In the genomic region with DNA sequence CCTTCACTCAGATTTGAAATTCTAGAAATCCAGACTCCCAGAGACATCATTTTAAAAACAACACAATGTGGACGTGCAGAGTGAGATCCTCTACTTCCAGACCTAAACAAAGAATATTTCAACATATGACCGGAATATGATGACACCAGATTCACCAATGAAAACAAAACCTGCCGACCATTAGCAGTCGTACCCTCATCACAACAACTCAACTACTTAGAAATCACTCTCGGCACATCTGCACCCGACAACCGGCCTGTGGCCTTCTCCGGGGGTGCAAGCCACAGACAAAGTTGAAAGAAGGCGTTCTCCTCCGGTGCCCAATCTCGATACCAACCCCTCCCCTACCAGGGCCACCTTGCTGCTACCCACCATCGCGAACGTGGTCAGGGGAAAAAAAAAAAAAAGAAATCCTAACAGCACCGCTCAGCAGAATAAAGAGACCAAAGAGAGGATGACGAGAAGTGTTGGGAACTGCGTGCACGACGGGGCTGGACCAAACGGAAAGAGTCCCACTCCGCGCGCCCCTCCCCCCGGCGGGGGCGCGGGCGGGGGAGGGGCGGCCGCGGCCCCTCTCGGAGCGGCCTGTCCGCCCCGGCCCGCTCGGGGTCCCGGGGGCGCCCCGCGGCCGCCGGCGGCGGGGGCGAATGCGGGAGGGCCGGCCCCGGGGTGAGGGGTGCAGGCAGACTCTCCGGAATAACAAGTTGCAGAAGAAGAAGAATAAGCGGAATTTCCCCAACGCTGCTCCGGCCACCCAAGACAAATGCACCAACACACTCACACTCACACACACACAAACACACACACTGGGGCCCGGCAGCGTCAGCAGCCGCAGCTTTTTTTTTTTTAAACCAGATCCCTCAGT, we compare ENCODE assay signal across 1 cellular context.
A peak's percentile ranks its signal among the peaks of the same experiment; 100 is the strongest.
TF ChIP-seq lines count a peak whose summit lies in the region.

No MANE protein-coding gene starts in this region.

TF ChIP-seq in HepG2, 621 proteins besides CTCF, POLR2A, EP300 and RAD21 (continued from another document and continues in another):
- 0 out of 2 replicates have a peak, but pooled peaks have one; percentile 50 for TF ChIP-seq ZNF557 (CRISPR knock-in tag; IDR thresholded peaks at IDR 0.05)
- TF ChIP-seq, protein P1, sequence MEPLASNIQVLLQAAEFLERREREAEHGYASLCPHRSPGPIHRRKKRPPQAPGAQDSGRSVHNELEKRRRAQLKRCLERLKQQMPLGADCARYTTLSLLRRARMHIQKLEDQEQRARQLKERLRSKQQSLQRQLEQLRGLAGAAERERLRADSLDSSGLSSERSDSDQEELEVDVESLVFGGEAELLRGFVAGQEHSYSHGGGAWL (CRISPR knock-in tag; IDR thresholded peaks at IDR 0.05), result no peak
- TF ChIP-seq, protein P2, sequence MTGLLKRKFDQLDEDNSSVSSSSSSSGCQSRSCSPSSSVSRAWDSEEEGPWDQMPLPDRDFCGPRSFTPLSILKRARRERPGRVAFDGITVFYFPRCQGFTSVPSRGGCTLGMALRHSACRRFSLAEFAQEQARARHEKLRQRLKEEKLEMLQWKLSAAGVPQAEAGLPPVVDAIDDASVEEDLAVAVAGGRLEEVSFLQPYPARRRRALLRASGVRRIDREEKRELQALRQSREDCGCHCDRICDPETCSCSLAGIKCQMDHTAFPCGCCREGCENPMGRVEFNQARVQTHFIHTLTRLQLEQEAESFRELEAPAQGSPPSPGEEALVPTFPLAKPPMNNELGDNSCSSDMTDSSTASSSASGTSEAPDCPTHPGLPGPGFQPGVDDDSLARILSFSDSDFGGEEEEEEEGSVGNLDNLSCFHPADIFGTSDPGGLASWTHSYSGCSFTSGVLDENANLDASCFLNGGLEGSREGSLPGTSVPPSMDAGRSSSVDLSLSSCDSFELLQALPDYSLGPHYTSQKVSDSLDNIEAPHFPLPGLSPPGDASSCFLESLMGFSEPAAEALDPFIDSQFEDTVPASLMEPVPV (CRISPR knock-in tag; IDR thresholded peaks at IDR 0.05), result no peak
- TF ChIP-seq, protein P3, sequence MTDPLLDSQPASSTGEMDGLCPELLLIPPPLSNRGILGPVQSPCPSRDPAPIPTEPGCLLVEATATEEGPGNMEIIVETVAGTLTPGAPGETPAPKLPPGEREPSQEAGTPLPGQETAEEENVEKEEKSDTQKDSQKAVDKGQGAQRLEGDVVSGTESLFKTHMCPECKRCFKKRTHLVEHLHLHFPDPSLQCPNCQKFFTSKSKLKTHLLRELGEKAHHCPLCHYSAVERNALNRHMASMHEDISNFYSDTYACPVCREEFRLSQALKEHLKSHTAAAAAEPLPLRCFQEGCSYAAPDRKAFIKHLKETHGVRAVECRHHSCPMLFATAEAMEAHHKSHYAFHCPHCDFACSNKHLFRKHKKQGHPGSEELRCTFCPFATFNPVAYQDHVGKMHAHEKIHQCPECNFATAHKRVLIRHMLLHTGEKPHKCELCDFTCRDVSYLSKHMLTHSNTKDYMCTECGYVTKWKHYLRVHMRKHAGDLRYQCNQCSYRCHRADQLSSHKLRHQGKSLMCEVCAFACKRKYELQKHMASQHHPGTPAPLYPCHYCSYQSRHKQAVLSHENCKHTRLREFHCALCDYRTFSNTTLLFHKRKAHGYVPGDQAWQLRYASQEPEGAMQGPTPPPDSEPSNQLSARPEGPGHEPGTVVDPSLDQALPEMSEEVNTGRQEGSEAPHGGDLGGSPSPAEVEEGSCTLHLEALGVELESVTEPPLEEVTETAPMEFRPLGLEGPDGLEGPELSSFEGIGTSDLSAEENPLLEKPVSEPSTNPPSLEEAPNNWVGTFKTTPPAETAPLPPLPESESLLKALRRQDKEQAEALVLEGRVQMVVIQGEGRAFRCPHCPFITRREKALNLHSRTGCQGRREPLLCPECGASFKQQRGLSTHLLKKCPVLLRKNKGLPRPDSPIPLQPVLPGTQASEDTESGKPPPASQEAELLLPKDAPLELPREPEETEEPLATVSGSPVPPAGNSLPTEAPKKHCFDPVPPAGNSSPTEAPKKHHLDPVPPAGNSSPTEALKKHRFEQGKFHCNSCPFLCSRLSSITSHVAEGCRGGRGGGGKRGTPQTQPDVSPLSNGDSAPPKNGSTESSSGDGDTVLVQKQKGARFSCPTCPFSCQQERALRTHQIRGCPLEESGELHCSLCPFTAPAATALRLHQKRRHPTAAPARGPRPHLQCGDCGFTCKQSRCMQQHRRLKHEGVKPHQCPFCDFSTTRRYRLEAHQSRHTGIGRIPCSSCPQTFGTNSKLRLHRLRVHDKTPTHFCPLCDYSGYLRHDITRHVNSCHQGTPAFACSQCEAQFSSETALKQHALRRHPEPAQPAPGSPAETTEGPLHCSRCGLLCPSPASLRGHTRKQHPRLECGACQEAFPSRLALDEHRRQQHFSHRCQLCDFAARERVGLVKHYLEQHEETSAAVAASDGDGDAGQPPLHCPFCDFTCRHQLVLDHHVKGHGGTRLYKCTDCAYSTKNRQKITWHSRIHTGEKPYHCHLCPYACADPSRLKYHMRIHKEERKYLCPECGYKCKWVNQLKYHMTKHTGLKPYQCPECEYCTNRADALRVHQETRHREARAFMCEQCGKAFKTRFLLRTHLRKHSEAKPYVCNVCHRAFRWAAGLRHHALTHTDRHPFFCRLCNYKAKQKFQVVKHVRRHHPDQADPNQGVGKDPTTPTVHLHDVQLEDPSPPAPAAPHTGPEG (CRISPR knock-in tag; IDR thresholded peaks at IDR 0.05), result no peak; the same call in 1 of the 2 replicates
- TF ChIP-seq PTBP1 (IDR thresholded peaks at IDR 0.05; ENCODE audit: low read depth, low read length, poor library complexity, severe bottlenecking), result no peak
- TF ChIP-seq, protein P4, sequence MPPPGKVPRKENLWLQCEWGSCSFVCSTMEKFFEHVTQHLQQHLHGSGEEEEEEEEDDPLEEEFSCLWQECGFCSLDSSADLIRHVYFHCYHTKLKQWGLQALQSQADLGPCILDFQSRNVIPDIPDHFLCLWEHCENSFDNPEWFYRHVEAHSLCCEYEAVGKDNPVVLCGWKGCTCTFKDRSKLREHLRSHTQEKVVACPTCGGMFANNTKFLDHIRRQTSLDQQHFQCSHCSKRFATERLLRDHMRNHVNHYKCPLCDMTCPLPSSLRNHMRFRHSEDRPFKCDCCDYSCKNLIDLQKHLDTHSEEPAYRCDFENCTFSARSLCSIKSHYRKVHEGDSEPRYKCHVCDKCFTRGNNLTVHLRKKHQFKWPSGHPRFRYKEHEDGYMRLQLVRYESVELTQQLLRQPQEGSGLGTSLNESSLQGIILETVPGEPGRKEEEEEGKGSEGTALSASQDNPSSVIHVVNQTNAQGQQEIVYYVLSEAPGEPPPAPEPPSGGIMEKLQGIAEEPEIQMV (CRISPR knock-in tag; IDR thresholded peaks at IDR 0.05; ENCODE audit: low read depth), result no peak
- TF ChIP-seq, protein P5, sequence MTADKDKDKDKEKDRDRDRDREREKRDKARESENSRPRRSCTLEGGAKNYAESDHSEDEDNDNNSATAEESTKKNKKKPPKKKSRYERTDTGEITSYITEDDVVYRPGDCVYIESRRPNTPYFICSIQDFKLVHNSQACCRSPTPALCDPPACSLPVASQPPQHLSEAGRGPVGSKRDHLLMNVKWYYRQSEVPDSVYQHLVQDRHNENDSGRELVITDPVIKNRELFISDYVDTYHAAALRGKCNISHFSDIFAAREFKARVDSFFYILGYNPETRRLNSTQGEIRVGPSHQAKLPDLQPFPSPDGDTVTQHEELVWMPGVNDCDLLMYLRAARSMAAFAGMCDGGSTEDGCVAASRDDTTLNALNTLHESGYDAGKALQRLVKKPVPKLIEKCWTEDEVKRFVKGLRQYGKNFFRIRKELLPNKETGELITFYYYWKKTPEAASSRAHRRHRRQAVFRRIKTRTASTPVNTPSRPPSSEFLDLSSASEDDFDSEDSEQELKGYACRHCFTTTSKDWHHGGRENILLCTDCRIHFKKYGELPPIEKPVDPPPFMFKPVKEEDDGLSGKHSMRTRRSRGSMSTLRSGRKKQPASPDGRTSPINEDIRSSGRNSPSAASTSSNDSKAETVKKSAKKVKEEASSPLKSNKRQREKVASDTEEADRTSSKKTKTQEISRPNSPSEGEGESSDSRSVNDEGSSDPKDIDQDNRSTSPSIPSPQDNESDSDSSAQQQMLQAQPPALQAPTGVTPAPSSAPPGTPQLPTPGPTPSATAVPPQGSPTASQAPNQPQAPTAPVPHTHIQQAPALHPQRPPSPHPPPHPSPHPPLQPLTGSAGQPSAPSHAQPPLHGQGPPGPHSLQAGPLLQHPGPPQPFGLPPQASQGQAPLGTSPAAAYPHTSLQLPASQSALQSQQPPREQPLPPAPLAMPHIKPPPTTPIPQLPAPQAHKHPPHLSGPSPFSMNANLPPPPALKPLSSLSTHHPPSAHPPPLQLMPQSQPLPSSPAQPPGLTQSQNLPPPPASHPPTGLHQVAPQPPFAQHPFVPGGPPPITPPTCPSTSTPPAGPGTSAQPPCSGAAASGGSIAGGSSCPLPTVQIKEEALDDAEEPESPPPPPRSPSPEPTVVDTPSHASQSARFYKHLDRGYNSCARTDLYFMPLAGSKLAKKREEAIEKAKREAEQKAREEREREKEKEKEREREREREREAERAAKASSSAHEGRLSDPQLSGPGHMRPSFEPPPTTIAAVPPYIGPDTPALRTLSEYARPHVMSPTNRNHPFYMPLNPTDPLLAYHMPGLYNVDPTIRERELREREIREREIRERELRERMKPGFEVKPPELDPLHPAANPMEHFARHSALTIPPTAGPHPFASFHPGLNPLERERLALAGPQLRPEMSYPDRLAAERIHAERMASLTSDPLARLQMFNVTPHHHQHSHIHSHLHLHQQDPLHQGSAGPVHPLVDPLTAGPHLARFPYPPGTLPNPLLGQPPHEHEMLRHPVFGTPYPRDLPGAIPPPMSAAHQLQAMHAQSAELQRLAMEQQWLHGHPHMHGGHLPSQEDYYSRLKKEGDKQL (CRISPR knock-in tag; IDR thresholded peaks at IDR 0.05; ENCODE audit: low read depth), result no peak
- TF ChIP-seq, protein P6, sequence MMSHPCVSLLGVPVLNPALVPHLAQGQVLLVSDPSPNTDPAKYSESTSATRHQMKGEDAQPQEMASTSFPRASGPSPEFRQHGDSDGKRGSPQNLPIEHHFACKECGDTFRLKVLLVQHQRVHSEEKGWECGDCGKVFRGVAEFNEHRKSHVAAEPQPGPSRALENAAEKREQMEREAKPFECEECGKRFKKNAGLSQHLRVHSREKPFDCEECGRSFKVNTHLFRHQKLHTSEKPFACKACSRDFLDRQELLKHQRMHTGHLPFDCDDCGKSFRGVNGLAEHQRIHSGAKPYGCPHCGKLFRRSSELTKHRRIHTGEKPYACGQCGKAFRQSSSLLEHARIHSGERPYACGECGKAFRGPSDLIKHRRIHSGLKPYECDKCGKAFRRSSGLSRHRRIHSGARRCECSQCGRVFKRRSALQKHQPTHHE (CRISPR knock-in tag; IDR thresholded peaks at IDR 0.05; ENCODE audit: borderline replicate concordance), result peak; percentile 31; the same call in 1 of the 2 replicates
- TF ChIP-seq CHD2 (IDR thresholded peaks at IDR 0.05; ENCODE audit: low read depth, low read length), result peak; percentile 57; the same call in 1 of the 2 replicates
- no peak for TF ChIP-seq ZNF709 (CRISPR knock-in tag; IDR thresholded peaks at IDR 0.05)
- TF ChIP-seq, protein P7, sequence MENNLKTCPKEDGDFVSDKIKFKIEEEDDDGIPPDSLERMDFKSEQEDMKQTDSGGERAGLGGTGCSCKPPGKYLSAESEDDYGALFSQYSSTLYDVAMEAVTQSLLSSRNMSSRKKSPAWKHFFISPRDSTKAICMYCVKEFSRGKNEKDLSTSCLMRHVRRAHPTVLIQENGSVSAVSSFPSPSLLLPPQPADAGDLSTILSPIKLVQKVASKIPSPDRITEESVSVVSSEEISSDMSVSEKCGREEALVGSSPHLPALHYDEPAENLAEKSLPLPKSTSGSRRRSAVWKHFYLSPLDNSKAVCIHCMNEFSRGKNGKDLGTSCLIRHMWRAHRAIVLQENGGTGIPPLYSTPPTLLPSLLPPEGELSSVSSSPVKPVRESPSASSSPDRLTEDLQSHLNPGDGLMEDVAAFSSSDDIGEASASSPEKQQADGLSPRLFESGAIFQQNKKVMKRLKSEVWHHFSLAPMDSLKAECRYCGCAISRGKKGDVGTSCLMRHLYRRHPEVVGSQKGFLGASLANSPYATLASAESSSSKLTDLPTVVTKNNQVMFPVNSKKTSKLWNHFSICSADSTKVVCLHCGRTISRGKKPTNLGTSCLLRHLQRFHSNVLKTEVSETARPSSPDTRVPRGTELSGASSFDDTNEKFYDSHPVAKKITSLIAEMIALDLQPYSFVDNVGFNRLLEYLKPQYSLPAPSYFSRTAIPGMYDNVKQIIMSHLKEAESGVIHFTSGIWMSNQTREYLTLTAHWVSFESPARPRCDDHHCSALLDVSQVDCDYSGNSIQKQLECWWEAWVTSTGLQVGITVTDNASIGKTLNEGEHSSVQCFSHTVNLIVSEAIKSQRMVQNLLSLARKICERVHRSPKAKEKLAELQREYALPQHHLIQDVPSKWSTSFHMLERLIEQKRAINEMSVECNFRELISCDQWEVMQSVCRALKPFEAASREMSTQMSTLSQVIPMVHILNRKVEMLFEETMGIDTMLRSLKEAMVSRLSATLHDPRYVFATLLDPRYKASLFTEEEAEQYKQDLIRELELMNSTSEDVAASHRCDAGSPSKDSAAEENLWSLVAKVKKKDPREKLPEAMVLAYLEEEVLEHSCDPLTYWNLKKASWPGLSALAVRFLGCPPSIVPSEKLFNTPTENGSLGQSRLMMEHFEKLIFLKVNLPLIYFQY (CRISPR knock-in tag; IDR thresholded peaks at IDR 0.05; ENCODE audit: borderline replicate concordance), result no peak
- TF ChIP-seq ZBTB7A (CRISPR knock-in tag; IDR thresholded peaks at IDR 0.05), result no peak
- TF ChIP-seq, protein P8, sequence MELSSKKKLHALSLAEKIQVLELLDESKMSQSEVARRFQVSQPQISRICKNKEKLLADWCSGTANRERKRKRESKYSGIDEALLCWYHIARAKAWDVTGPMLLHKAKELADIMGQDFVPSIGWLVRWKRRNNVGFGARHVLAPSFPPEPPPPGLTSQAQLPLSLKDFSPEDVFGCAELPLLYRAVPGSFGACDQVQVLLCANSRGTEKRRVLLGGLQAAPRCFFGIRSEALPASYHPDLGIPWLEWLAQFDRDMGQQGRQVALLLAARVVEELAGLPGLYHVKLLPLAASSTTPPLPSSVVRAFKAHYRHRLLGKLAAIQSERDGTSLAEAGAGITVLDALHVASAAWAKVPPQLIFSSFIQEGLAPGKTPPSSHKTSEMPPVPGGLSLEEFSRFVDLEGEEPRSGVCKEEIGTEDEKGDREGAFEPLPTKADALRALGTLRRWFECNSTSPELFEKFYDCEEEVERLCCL (CRISPR knock-in tag; IDR thresholded peaks at IDR 0.05; ENCODE audit: borderline replicate concordance), result no peak
- peak; percentile 51 for TF ChIP-seq MED8 (CRISPR knock-in tag; IDR thresholded peaks at IDR 0.05; ENCODE audit: insufficient replicate concordance)
- no peak for TF ChIP-seq ADNP (CRISPR knock-in tag; IDR thresholded peaks at IDR 0.05)
- TF ChIP-seq ZNF326 (CRISPR knock-in tag; IDR thresholded peaks at IDR 0.05; ENCODE audit: borderline replicate concordance), result no peak
- TF ChIP-seq, protein P9, sequence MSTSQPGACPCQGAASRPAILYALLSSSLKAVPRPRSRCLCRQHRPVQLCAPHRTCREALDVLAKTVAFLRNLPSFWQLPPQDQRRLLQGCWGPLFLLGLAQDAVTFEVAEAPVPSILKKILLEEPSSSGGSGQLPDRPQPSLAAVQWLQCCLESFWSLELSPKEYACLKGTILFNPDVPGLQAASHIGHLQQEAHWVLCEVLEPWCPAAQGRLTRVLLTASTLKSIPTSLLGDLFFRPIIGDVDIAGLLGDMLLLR (CRISPR knock-in tag; IDR thresholded peaks at IDR 0.05), result no peak
- no peak for TF ChIP-seq ZNF224 (CRISPR knock-in tag; IDR thresholded peaks at IDR 0.05)
- TF ChIP-seq STAT5B (CRISPR knock-in tag; IDR thresholded peaks at IDR 0.05), result no peak
- peak; percentile 24 for TF ChIP-seq YY1 (IDR thresholded peaks at IDR 0.05; ENCODE audit: insufficient read depth, insufficient replicate concordance, low read depth, low read length)
- no peak for TF ChIP-seq MATR3 (CRISPR knock-in tag; IDR thresholded peaks at IDR 0.05)
- no peak for TF ChIP-seq THYN1 (CRISPR knock-in tag; IDR thresholded peaks at IDR 0.05; ENCODE audit: borderline replicate concordance, low read depth)
